In the genomic region with DNA sequence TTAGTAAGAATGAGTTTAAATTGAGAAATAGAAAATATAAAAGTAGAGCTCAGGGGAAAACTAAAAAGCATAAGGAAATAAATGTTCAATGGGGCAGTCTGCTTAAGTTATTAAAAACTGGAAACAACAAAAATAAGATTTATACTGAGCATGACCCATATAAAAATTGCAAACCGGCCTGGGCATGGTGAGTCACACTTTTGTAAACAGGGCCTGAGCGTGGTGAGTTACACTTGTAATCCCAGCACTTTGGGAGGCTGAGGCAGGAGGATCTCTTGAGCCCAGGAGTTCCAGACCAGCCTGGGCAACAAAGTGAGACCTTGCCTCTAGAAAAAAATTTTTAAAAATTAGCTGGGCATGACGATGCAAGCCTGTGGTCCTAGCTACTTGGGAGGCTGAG, we compare ENCODE assay signal across 26 cellular contexts.
DNase-seq lines count a peak whose midpoint lies in the region; ATAC-seq, FAIRE-seq and TF ChIP-seq lines count a peak whose summit lies in the region.
"Had no signal": no experiment of that assay in that cellular context is flagged by ENCODE, and none has a peak within 500 bp of the region (broad histone marks: within the 10 kb centered on the region; RNA-seq: fewer than 3 reads in every experiment).

No MANE protein-coding gene starts in this region.

- no peaks in the 10 kb centered on the region for H3K4me1 ChIP-seq in HepG2 (ENCODE audit: insufficient read depth, low read length)
- no peaks in the 10 kb centered on the region for H3K4me1 ChIP-seq in tibial nerve
- H3K4me1 ChIP-seq: ascending aorta, heart left ventricle, lower lobe of right lung, thyroid gland had no signal

- no peak overlapping the region for H3K4me2 ChIP-seq in HepG2 (ENCODE audit: low read depth, low read length)
- H3K4me2 ChIP-seq: BLaER1 treated with 17β-estradiol and CSF1 and Interleukin-3, amounts not matched to agents 10 nM and 100 nM had no signal

- no peak overlapping the region for H3K9ac ChIP-seq in HepG2 (ENCODE audit: insufficient read depth, low read depth, low read length)
- H3K9ac ChIP-seq: BLaER1 treated with 17β-estradiol and CSF1 and Interleukin-3, amounts not matched to agents 10 nM and 100 nM had no signal

- BruUV-seq in HepG2 (replicated peaks; lab: Mats Ljungman, UMichigan), result no TSS peak

- no peak for TF ChIP-seq RAD21 in HepG2 (CRISPR knock-in tag; IDR thresholded peaks at IDR 0.05)

- no peaks in the 10 kb centered on the region for H3K27me3 ChIP-seq in MG63
- no peaks in the 10 kb centered on the region for H3K27me3 ChIP-seq in bronchial epithelial cell (ENCODE audit: control insufficient read depth, insufficient read depth, low read length)
- H3K27me3 ChIP-seq in HepG2 (ENCODE audit: control insufficient read depth in 1 of 2, insufficient read depth in 2 of 2, low read length in 2 of 2), result peaks cover 0 to 6% of the 10 kb centered on the region in 2 experiments; a peak in 1 of 5 replicates
- no peaks in the 10 kb centered on the region for H3K27me3 ChIP-seq in tibial nerve
- H3K27me3 ChIP-seq: ascending aorta; BLaER1 treated with 17β-estradiol and CSF1 and Interleukin-3, amounts not matched to agents 10 nM and 100 nM; thyroid gland had no signal

- FAIRE-seq in bronchial epithelial cell (lab: Jason Lieb, UNC) (no peak), HepG2 (lab: Jason Lieb, UNC) (no peak)
- FAIRE-seq: GM12891 had no signal

- DNase-seq in EL (peak; percentile 45), MG63 (peak; percentile 56), bronchial epithelial cell (ENCODE audit: low read depth) (peak; percentile 48), HepG2 (ENCODE audit: low spot score) (no peak), SHP77 treated with DMSO at 0.1 percent for 48 hours (lab: John Stamatoyannopoulos, UW) (no peak), tibial nerve (ENCODE audit: low spot score in 2 of 2) (no peak)
- DNase-seq: activated CD4-positive, alpha-beta T cell treated with anti-CD3 and anti-CD28 coated beads, Interleukin-2, amount 10 ng/mL, durations not matched to agents 24 days and 14 days; activated effector memory CD4-positive, alpha-beta T cell treated with anti-CD3 and anti-CD28 coated beads, Interleukin-2, amount 50 U/mL, for 16 hours; activated naive CD8-positive, alpha-beta T cell treated with anti-CD3 and anti-CD28 coated beads for 36 hours; activated T-cell treated with anti-CD3 and anti-CD28 coated beads, Interleukin-2, amount 50 U/mL, for 1 hour; heart left ventricle; KG1; lower lobe of right lung; NCI-H1436; NCI-H446; NCI-H82; Right ventricle myocardium superior; SW 1271; T-helper 9 cell; thyroid gland; WERI-Rb-1 had no signal

- ATAC-seq in HepG2 (no peak), GM21528 (IDR thresholded peaks at IDR 0.05; ENCODE audit: low FRiP score, unreplicated experiment) (no peak)
- ATAC-seq: heart left ventricle; lower lobe of right lung; natural killer cell treated with Interleukin-12 subunit alpha and Interleukin-12 subunit beta and Interleukin-15 and Interleukin-18, amount 100 ng/mL, for 72 hours had no signal

- TF ChIP-seq EP300 in HepG2 (IDR thresholded peaks at IDR 0.05; ENCODE audit: low read depth in 2 of 2, low read length in 2 of 2) (no peak), HepG2 (CRISPR knock-in tag; IDR thresholded peaks at IDR 0.05; ENCODE audit: borderline replicate concordance) (no peak), tibial nerve (IDR thresholded peaks at IDR 0.05) (no peak)

- in situ Hi-C loops in HepG2 (cut with HindIII; ENCODE audit: extremely low pct_ligation_motif_present, low pct_unique_long_range_greater_than_20kb), result loop anchor here (10.0 kb wide), 1 partner anchor 238 kb away; no protein-coding TSS in a partner anchor

- TF ChIP-seq CTCF in bronchial epithelial cell (IDR thresholded peaks at IDR 0.05; ENCODE audit: insufficient read depth, low read length, severe bottlenecking) (no peak), HepG2 (CRISPR knock-in tag; IDR thresholded peaks at IDR 0.05) (no peak), tibial nerve (IDR thresholded peaks at IDR 0.05) (no peak)

- H3K36me3 ChIP-seq in MG63, result no peaks in the 10 kb centered on the region
- H3K36me3 ChIP-seq in bronchial epithelial cell (ENCODE audit: control insufficient read depth, insufficient read depth, low read length), result no peaks in the 10 kb centered on the region
- H3K36me3 ChIP-seq in HepG2 (replicated peaks in 1 of 2; ENCODE audit: control insufficient read depth in 1 of 2, insufficient read depth in 2 of 2, low read length in 2 of 2), result no peaks in the 10 kb centered on the region
- no peaks in the 10 kb centered on the region for H3K36me3 ChIP-seq in tibial nerve
- H3K36me3 ChIP-seq: ascending aorta; BLaER1 treated with 17β-estradiol and CSF1 and Interleukin-3, amounts not matched to agents 10 nM and 100 nM; heart left ventricle; lower lobe of right lung; thyroid gland; WERI-Rb-1 had no signal

- H3K27ac ChIP-seq in HepG2 (ENCODE audit: extremely low read length, insufficient read depth, low read length), result no peak overlapping the region
- no peak overlapping the region for H3K27ac ChIP-seq in tibial nerve
- H3K27ac ChIP-seq: ascending aorta; BLaER1 treated with 17β-estradiol and CSF1 and Interleukin-3, amounts not matched to agents 10 nM and 100 nM; heart left ventricle; lower lobe of right lung; thyroid gland; WERI-Rb-1 had no signal

- no peaks in the 10 kb centered on the region for H3K79me2 ChIP-seq in HepG2 (ENCODE audit: insufficient read depth, low read length)

- H2AFZ ChIP-seq in HepG2 (ENCODE audit: low read length), result no peak overlapping the region

- 0% methylated on average over 3 of the region's 3 CpGs for WGBS in HepG2 (ENCODE audit: low lambda C conversion rate)
- WGBS in tibial nerve, 2 donors, result 73 to 75% methylated on average over 3 of the region's 3 CpGs

- no peaks in the 10 kb centered on the region for H3K9me3 ChIP-seq in MG63
- no peaks in the 10 kb centered on the region for H3K9me3 ChIP-seq in HepG2 (ENCODE audit: low read length)
- no peaks in the 10 kb centered on the region for H3K9me3 ChIP-seq in tibial nerve
- H3K9me3 ChIP-seq: ascending aorta, heart left ventricle, lower lobe of right lung, thyroid gland had no signal

- no peaks in the 10 kb centered on the region for H4K20me1 ChIP-seq in HepG2 (ENCODE audit: insufficient read depth, low read length)
- H4K20me1 ChIP-seq: BLaER1 treated with 17β-estradiol and CSF1 and Interleukin-3, amounts not matched to agents 10 nM and 100 nM had no signal

- TF ChIP-seq POLR2A in HepG2 (IDR thresholded peaks at IDR 0.05; ENCODE audit: insufficient read depth in 1 of 2, low read depth in 2 of 2, low read length in 2 of 2) (no peak), tibial nerve (IDR thresholded peaks at IDR 0.05) (no peak)

- intact Hi-C loops in HepG2 (cut with micrococcal nuclease; ENCODE audit: unreplicated experiment), result no loop called here

- CTCF ChIA-PET in HepG2 (lab: Yijun Ruan, JAX; ENCODE audit: low intra/inter-chr PET ratio, low total read pairs), result no interaction called here

- POLR2A ChIA-PET in HepG2 (lab: Yijun Ruan, JAX), result no interaction called here

- H3K4me3 ChIP-seq in MG63 (no peak overlapping the region), bronchial epithelial cell (ENCODE audit: low read depth, low read length) (no peak overlapping the region), HepG2 (replicated peaks in 1 of 3; ENCODE audit: insufficient read depth in 1 of 3, low read depth in 2 of 3, low read length in 3 of 3) (no peak overlapping the region), tibial nerve (no peak overlapping the region)
- H3K4me3 ChIP-seq: ascending aorta; BLaER1 treated with 17β-estradiol and CSF1 and Interleukin-3, amounts not matched to agents 10 nM and 100 nM; heart left ventricle; lower lobe of right lung; thyroid gland had no signal

TF ChIP-seq in HepG2, 621 proteins besides CTCF, POLR2A, EP300 and RAD21:
- TF ChIP-seq FOXA3 (CRISPR knock-in tag; IDR thresholded peaks at IDR 0.05) (peak; percentile 18; the same call in 1 of the 2 replicates), FOSL2 (CRISPR knock-in tag; IDR thresholded peaks at IDR 0.05) (peak; percentile 69), ZNF124 (CRISPR knock-in tag; IDR thresholded peaks at IDR 0.05) (no peak)
- TF ChIP-seq, protein P1, sequence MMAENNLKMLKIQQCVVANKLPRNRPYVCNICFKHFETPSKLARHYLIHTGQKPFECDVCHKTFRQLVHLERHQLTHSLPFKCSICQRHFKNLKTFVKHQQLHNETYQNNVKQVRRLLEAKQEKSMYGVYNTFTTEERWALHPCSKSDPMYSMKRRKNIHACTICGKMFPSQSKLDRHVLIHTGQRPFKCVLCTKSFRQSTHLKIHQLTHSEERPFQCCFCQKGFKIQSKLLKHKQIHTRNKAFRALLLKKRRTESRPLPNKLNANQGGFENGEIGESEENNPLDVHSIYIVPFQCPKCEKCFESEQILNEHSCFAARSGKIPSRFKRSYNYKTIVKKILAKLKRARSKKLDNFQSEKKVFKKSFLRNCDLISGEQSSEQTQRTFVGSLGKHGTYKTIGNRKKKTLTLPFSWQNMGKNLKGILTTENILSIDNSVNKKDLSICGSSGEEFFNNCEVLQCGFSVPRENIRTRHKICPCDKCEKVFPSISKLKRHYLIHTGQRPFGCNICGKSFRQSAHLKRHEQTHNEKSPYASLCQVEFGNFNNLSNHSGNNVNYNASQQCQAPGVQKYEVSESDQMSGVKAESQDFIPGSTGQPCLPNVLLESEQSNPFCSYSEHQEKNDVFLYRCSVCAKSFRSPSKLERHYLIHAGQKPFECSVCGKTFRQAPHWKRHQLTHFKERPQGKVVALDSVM (CRISPR knock-in tag; IDR thresholded peaks at IDR 0.05), result peak; percentile 73
TF ChIP-seq in HepG2: peak in this region for 3.

Comparison
In these comparisons a context has a peak if more than half of its experiments do, and no peak if none do; other contexts are left out.
1. DNase-seq: peak in EL (single experiment), MG63 (single experiment) and bronchial epithelial cell (single experiment); none in HepG2 (single experiment), SHP77 treated with DMSO at 0.1 percent for 48 hours (single experiment) and tibial nerve (0 of 2).